ENCODE assay signal across 15 cellular contexts in the genomic region with DNA sequence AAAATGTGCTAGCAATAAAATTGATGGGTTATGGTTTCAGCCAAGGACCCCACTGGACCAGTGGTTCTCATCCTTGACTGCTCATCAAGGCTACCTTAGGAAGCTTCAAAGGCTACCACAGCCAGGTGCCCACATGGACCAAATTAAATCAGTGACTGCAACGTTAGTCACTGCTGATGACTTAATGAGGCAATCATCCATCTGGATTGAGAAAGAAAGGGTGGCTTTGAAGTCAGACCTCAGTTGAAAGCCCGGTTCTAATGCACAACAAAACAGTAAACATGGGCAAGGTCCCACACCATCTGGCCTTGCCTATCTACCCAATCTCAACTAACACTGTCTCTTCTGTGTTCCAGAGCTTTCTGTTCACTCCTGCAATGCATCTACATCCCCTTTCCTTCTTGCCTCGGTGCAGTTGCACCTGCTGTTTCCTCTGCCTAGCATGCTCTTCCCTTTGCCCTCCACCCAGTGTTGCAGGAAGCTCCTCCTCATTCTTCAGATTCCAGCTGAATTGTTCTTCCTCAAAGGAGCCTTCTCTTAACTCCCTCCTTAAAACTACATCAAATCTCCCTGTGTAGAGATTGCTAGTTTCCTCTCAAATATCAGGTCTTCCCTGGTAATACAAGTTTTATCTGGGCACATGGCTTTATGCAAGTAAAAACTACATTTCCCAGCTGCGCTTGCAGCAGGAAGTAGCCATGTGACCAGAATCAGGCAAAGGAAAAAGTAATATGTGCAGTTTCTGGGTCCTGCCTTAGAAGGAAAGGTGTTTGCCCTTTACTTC. TPM values are rescaled to one million over a fixed set of nuclear protein-coding genes. Genes with fewer than 3 reads are reported as not detected.
DNase-seq lines count a peak whose midpoint lies in the region; ATAC-seq, FAIRE-seq and TF ChIP-seq lines count a peak whose summit lies in the region.
"Had no signal": no experiment of that assay in that cellular context is flagged by ENCODE, and none has a peak within 500 bp of the region (broad histone marks: within the 10 kb centered on the region; RNA-seq: fewer than 3 reads in every experiment).

No MANE protein-coding gene starts in this region.

- TF ChIP-seq POLR2A in GM12891 (IDR thresholded peaks at IDR 0.05; ENCODE audit: low read depth, low read length) = no peak

- H3K27me3 Mint-ChIP-seq in glutamatergic neuron (ENCODE audit: unreplicated experiment) = no peaks in the 10 kb centered on the region
- H3K27me3 Mint-ChIP-seq in activated T-cell treated with anti-CD3 and anti-CD28 coated beads, Interleukin-2, amount 50 U/mL, for 4 hours (ENCODE audit: low read depth) = peaks cover 11% of the 10 kb centered on the region

- no peaks in the 10 kb centered on the region for H3K4me1 ChIP-seq in DND-41 (ENCODE audit: insufficient read depth, low read length)
- H3K4me1 ChIP-seq: stomach had no signal

- H3K36me3 ChIP-seq in DND-41 (ENCODE audit: insufficient read depth, low read length) = no peaks in the 10 kb centered on the region
- H3K36me3 ChIP-seq: stomach had no signal

- ATAC-seq in DND-41 (ENCODE audit: insufficient read depth, low read depth) = peak; percentile 47; the same call in 1 of the 3 replicates
- ATAC-seq in activated T-cell treated with anti-CD3 and anti-CD28 coated beads, Interleukin-2, amount 50 U/mL, for 4 hours = no peak

- DNase-seq in DND-41 = no peak
- DNase-seq in SKM-1 (lab: John Stamatoyannopoulos, UW; ENCODE audit: unreplicated experiment) = peak; percentile 32
- DNase-seq in iPS-NIHi11 (ENCODE audit: low spot score) = peak; percentile 51
- DNase-seq in GM12891 (ENCODE audit: insufficient read length, low spot score) = no peak
- DNase-seq in GOT3 (lab: John Stamatoyannopoulos, UW) = no peak
- no peak for DNase-seq in glutamatergic neuron
- no peak for DNase-seq in activated T-cell treated with anti-CD3 and anti-CD28 coated beads, Interleukin-2, amount 50 U/mL, for 4 hours
- DNase-seq: CD4-positive, alpha-beta T cell; kidney; NCI-H69; stomach had no signal

- FAIRE-seq in GM12891 (lab: Jason Lieb, UNC) = no peak
- FAIRE-seq: kidney had no signal

- TF ChIP-seq CTCF in DND-41 (IDR thresholded peaks at IDR 0.05; ENCODE audit: borderline replicate concordance, extremely low read depth, low read length, poor library complexity, severe bottlenecking) = no peak
- no peak for TF ChIP-seq CTCF in glutamatergic neuron (IDR thresholded peaks at IDR 0.05; ENCODE audit: partially characterized antibody, unreplicated experiment)

- no peak overlapping the region for H3K27ac ChIP-seq in DND-41 (ENCODE audit: low read length)
- H3K27ac ChIP-seq: stomach had no signal

- H3K4me1 Mint-ChIP-seq in glutamatergic neuron (ENCODE audit: low read depth, unreplicated experiment) = no peaks in the 10 kb centered on the region
- H3K4me1 Mint-ChIP-seq in activated T-cell treated with anti-CD3 and anti-CD28 coated beads, Interleukin-2, amount 50 U/mL, for 4 hours (ENCODE audit: low read depth) = no peaks in the 10 kb centered on the region

- no peak overlapping the region for H3K4me2 ChIP-seq in DND-41 (ENCODE audit: insufficient read depth, low read length)

- no peak overlapping the region for H3K9ac ChIP-seq in DND-41 (ENCODE audit: low read depth, low read length)

- peaks cover 9% of the 10 kb centered on the region for H3K9me3 ChIP-seq in DND-41 (ENCODE audit: insufficient read depth, low read length, severe bottlenecking)

- no peak; the same call in 1 of the 2 replicates for TF ChIP-seq EP300 in Ishikawa (IDR thresholded peaks at IDR 0.05; ENCODE audit: borderline replicate concordance)

- H3K4me3 Mint-ChIP-seq in glutamatergic neuron (ENCODE audit: unreplicated experiment) = no peak overlapping the region
- H3K4me3 Mint-ChIP-seq in activated T-cell treated with anti-CD3 and anti-CD28 coated beads, Interleukin-2, amount 50 U/mL, for 4 hours = no peak overlapping the region
- H3K4me3 Mint-ChIP-seq: CD4-positive, alpha-beta T cell; T-helper 2 cell treated with Interferon-gamma antibody and Interleukin-4, amounts not matched to agents 5 μg/mL and 100 μg/mL, for 36 hours had no signal

- no peaks in the 10 kb centered on the region for H3K9me3 Mint-ChIP-seq in glutamatergic neuron (ENCODE audit: unreplicated experiment)
- H3K9me3 Mint-ChIP-seq in activated T-cell treated with anti-CD3 and anti-CD28 coated beads, Interleukin-2, amount 50 U/mL, for 4 hours = peaks cover 5% of the 10 kb centered on the region
- H3K9me3 Mint-ChIP-seq: T-helper 2 cell treated with Interferon-gamma antibody and Interleukin-4, amounts not matched to agents 5 μg/mL and 100 μg/mL, for 36 hours had no signal

- no peaks in the 10 kb centered on the region for H3K79me2 ChIP-seq in DND-41 (ENCODE audit: insufficient read depth, low read length)

- no peak for TF ChIP-seq RAD21 in Ishikawa (IDR thresholded peaks at IDR 0.05; ENCODE audit: low read depth)

- H4K20me1 ChIP-seq in DND-41 (ENCODE audit: insufficient read depth, low read length) = no peaks in the 10 kb centered on the region

- H3K27me3 ChIP-seq in DND-41 (ENCODE audit: insufficient read depth, low read length, poor library complexity) = no peaks in the 10 kb centered on the region

- no peak overlapping the region for H3K27ac Mint-ChIP-seq in glutamatergic neuron (ENCODE audit: unreplicated experiment)
- H3K27ac Mint-ChIP-seq: CD4-positive, alpha-beta T cell; T-helper 2 cell treated with Interferon-gamma antibody and Interleukin-4, amounts not matched to agents 5 μg/mL and 100 μg/mL, for 36 hours had no signal

- 0 out of 2 replicates have a peak overlapping the region, but pooled peaks have one; percentile 22 for H2AFZ ChIP-seq in DND-41 (ENCODE audit: low read depth, low read length)

- no peak overlapping the region for H3K4me3 ChIP-seq in DND-41 (ENCODE audit: low read depth in 1 of 2, low read length in 2 of 2)
- H3K4me3 ChIP-seq: stomach had no signal

- peaks cover 4% of the 10 kb centered on the region for H3K36me3 Mint-ChIP-seq in glutamatergic neuron (ENCODE audit: unreplicated experiment)
- H3K36me3 Mint-ChIP-seq in activated T-cell treated with anti-CD3 and anti-CD28 coated beads, Interleukin-2, amount 50 U/mL, for 4 hours (ENCODE audit: insufficient read depth) = no peaks in the 10 kb centered on the region

TF ChIP-seq in Ishikawa, 13 proteins besides CTCF, POLR2A, EP300 and RAD21 (continues in another document):
- TF ChIP-seq TAF1 (IDR thresholded peaks at IDR 0.05; ENCODE audit: low read depth) (no peak), FOXM1 (IDR thresholded peaks at IDR 0.05; ENCODE audit: borderline replicate concordance, low read depth) (no peak), EGR1 (IDR thresholded peaks at IDR 0.05) (no peak), YY1 (IDR thresholded peaks at IDR 0.05; ENCODE audit: low read depth) (peak; percentile 12; the same call in 1 of the 2 replicates), MAX (IDR thresholded peaks at IDR 0.05) (peak; percentile 89)

TF ChIP-seq in GM12891, 5 proteins besides CTCF, POLR2A, EP300 and RAD21:
- TF ChIP-seq PAX5 (IDR thresholded peaks at IDR 0.05; ENCODE audit: insufficient read depth, low read length, severe bottlenecking) (no peak), POLR2AphosphoS5 (IDR thresholded peaks at IDR 0.05; ENCODE audit: low read depth, low read length) (no peak), TAF1 (IDR thresholded peaks at IDR 0.05; ENCODE audit: low read depth, low read length) (no peak), SPI1 (IDR thresholded peaks at IDR 0.05; ENCODE audit: low read depth, low read length) (no peak), POU2F2 (IDR thresholded peaks at IDR 0.05; ENCODE audit: low read depth, low read length) (no peak)

RNA-seq across cellular contexts. Expression of gene KCNK18, which starts 10.3 kb away (rescaled TPM):
- not detected for polyA plus RNA-seq in GM12891 (2012; ENCODE audit: low read depth, missing spikeins)
- total RNA-seq in glutamatergic neuron (ENCODE audit: unreplicated experiment) = not detected
- total RNA-seq in activated T-cell treated with anti-CD3 and anti-CD28 coated beads, Interleukin-2, amount 50 U/mL, for 4 hours = not detected
- total RNA-seq: CD4-positive, alpha-beta T cell; kidney; osteoblast; stomach had no signal
- polyA plus RNA-seq: esophagus, stomach had no signal

RNA-seq across cellular contexts. Expression of gene VAX1, which starts 49.0 kb away (rescaled TPM):
- polyA plus RNA-seq in GM12891 (2012; ENCODE audit: low read depth, missing spikeins) = not detected
- 0.27 TPM for total RNA-seq in glutamatergic neuron (ENCODE audit: unreplicated experiment)
- total RNA-seq in activated T-cell treated with anti-CD3 and anti-CD28 coated beads, Interleukin-2, amount 50 U/mL, for 4 hours = not detected
- total RNA-seq: CD4-positive, alpha-beta T cell; kidney; osteoblast; stomach had no signal
- polyA plus RNA-seq: esophagus, stomach had no signal

RNA-seq across cellular contexts. Expression of gene SLC18A2, which starts 53.9 kb away (rescaled TPM):
- polyA plus RNA-seq in GM12891 (2012; ENCODE audit: low read depth, missing spikeins) = not detected
- total RNA-seq in glutamatergic neuron (ENCODE audit: unreplicated experiment) = 12.0 TPM
- total RNA-seq in activated T-cell treated with anti-CD3 and anti-CD28 coated beads, Interleukin-2, amount 50 U/mL, for 4 hours = under 1 TPM; 0.05 to 0.19 (median 0.18) TPM
- total RNA-seq: osteoblast had no signal

Comparison
In these comparisons a context has a peak if more than half of its experiments do, and no peak if none do; other contexts are left out.
1. DNase-seq: peak in SKM-1 (single experiment) and iPS-NIHi11 (single experiment); none in DND-41 (single experiment), GM12891 (single experiment), GOT3 (single experiment), glutamatergic neuron (single experiment) and activated T-cell treated with anti-CD3 and anti-CD28 coated beads, Interleukin-2, amount 50 U/mL, for 4 hours (single experiment).
2. RNA of gene SLC18A2, which starts 53.9 kb away (total RNA-seq): 12.0 TPM in glutamatergic neuron (single experiment); 0.05 to 0.19 TPM in activated T-cell treated with anti-CD3 and anti-CD28 coated beads, Interleukin-2, amount 50 U/mL, for 4 hours; every median in the first group is over 10 times any median in the second.